Comparison of ENCODE assay signal across 21 cellular contexts in genomic region chr10:72615985-72616384, GRCh38.
"Had no signal": no experiment of that assay in that cellular context is flagged by ENCODE, and none has a peak within 500 bp of the region (broad histone marks: within the 10 kb centered on the region; RNA-seq: fewer than 3 reads in every experiment).

No MANE protein-coding gene starts in this region.

- H3K4me1 ChIP-seq: ascending aorta, colonic mucosa, prostate gland had no signal

- H3K27ac Mint-ChIP-seq: activated T-cell treated with anti-CD3 and anti-CD28 coated beads, Interleukin-2, amount 50 U/mL, for 72 hours had no signal

- H3K27me3 Mint-ChIP-seq: central memory CD8-positive, alpha-beta T cell; naive B cell had no signal

- DNase-seq: activated CD4-positive, alpha-beta T cell treated with anti-CD3 and anti-CD28 coated beads, Interleukin-2, amount 50 U/mL, for 1 hour; activated CD8-positive, alpha-beta memory T cell treated with anti-CD3 and anti-CD28 coated beads, Interleukin-2, amount 50 U/mL, for 4 hours; activated gamma-delta T cell; activated T-cell treated with anti-CD3 and anti-CD28 coated beads, Interleukin-2, amount 50 U/mL, for 72 hours; colonic mucosa; left cardiac atrium; mesenchymal stem cell; mucosa of descending colon; naive B cell; stimulated activated CD4-positive, alpha-beta T cell treated with anti-CD3 and anti-CD28 coated beads, Interleukin-12 subunit alpha, Interleukin-12 subunit beta, amount 100 ng/mL, for 4 hours; stimulated activated CD4-positive, alpha-beta T cell treated with anti-CD3 and anti-CD28 coated beads, Interleukin-1b, Interleukin-23, amount 100 ng/mL, for 48 hours; stimulated activated CD8-positive, alpha-beta memory T cell treated with anti-CD3 and anti-CD28 coated beads, Interleukin-4, amount 100 ng/mL, for 48 hours; stimulated activated naive CD4-positive, alpha-beta T cell; T-helper 1 cell; T1000; tibial artery had no signal

- H3K27me3 ChIP-seq: ascending aorta, colonic mucosa, right atrium auricular region, tibial artery had no signal

- H3K4me3 ChIP-seq: ascending aorta, colonic mucosa, mucosa of descending colon, prostate gland, right atrium auricular region, tibial artery had no signal

- H3K9me3 ChIP-seq: ascending aorta, colonic mucosa, mucosa of descending colon, prostate gland, right atrium auricular region, tibial artery had no signal

- H3K36me3 ChIP-seq: ascending aorta, colonic mucosa, prostate gland, right atrium auricular region, tibial artery had no signal

- H3K27ac ChIP-seq: ascending aorta, colonic mucosa, prostate gland, right atrium auricular region, tibial artery had no signal

- H3K4me3 Mint-ChIP-seq: activated T-cell treated with anti-CD3 and anti-CD28 coated beads, Interleukin-2, amount 50 U/mL, for 72 hours; central memory CD8-positive, alpha-beta T cell; naive B cell; neural crest cell had no signal

- ATAC-seq: activated T-cell treated with anti-CD3 and anti-CD28 coated beads, Interleukin-2, amount 50 U/mL, for 72 hours; mucosa of descending colon had no signal
